In the genomic region with DNA sequence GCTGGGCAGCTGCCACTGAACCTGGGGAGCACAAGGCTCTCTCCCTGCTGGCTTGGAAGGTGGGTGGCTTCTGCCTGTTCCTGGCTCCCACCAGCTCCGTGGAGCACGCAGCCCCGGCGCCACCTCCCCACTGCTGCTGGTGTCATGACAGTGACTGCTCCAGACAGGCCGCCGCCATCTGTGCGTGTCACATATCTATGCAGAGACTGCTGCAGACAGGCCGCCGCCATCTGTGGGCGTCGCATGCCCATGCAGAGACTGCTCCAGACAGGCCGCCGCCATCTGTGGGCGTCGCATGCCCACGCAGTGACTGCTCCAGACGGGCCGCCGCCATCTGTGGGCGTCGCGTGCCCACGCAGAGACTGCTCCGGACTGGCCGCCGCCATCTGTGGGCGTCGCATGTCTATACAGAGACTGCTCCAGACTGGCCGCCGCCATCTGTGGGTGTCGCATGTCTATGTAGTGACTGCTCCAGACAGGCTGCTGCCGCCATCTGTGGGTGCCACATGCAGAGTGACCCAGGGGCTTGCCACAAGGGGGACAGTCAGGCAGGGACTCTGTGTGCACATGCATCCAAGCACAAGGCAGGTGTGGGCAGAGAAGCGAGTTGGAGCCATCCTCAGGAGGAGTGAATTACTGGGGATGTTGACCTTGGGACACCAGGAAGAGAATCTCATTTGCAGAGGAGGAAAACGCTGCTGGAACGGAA, we compare ENCODE assay signal across 14 cellular contexts.
"Had no signal": no experiment of that assay in that cellular context is flagged by ENCODE, and none has a peak within 500 bp of the region (broad histone marks: within the 10 kb centered on the region; RNA-seq: fewer than 3 reads in every experiment).

No MANE protein-coding gene starts in this region.

- H3K27me3 ChIP-seq: adrenal gland, gastrocnemius medialis, right atrium auricular region, thyroid gland had no signal

- H3K27ac Mint-ChIP-seq: stimulated activated effector memory CD8-positive, alpha-beta T cell treated with anti-CD3 and anti-CD28 coated beads, Interleukin-12 subunit alpha, Interleukin-12 subunit beta, amount 100 ng/mL, for 72 hours had no signal

- H3K4me3 ChIP-seq: adrenal gland, gastrocnemius medialis, right atrium auricular region, smooth muscle cell, thyroid gland had no signal

- H3K4me2 ChIP-seq: smooth muscle cell had no signal

- H3K4me3 Mint-ChIP-seq: stimulated activated effector memory CD8-positive, alpha-beta T cell treated with anti-CD3 and anti-CD28 coated beads, Interleukin-12 subunit alpha, Interleukin-12 subunit beta, amount 100 ng/mL, for 72 hours had no signal

- H3K9me3 ChIP-seq: adrenal gland, gastrocnemius medialis, neutrophil, right atrium auricular region, thyroid gland had no signal

- H3K9me3 Mint-ChIP-seq: stimulated activated effector memory CD8-positive, alpha-beta T cell treated with anti-CD3 and anti-CD28 coated beads, Interleukin-12 subunit alpha, Interleukin-12 subunit beta, amount 100 ng/mL, for 72 hours had no signal

- H3K27ac ChIP-seq: adrenal gland, neutrophil, right atrium auricular region, thyroid gland had no signal

- H3K36me3 ChIP-seq: adrenal gland, gastrocnemius medialis, neutrophil, right atrium auricular region, thyroid gland had no signal

- DNase-seq: activated CD4-positive, alpha-beta T cell treated with anti-CD3 and anti-CD28 coated beads for 48 hours; activated CD8-positive, alpha-beta memory T cell treated with anti-CD3 and anti-CD28 coated beads for 24 hours; activated naive CD4-positive, alpha-beta T cell treated with anti-CD3 and anti-CD28 coated beads, Interleukin-2, amount 50 U/mL, for 16 hours; central memory CD4-positive, alpha-beta T cell; cortex of kidney; effector memory CD4-positive, alpha-beta T cell; gastrocnemius medialis; mesendoderm; thyroid gland had no signal
